24 cellular contexts compared by ENCODE assay signal in genomic region chr12:111926631-111927030, GRCh38.
DNase-seq lines count a peak whose midpoint lies in the region; ATAC-seq and TF ChIP-seq lines count a peak whose summit lies in the region.
"Had no signal": no experiment of that assay in that cellular context is flagged by ENCODE, and none has a peak within 500 bp of the region (broad histone marks: within the 10 kb centered on the region; RNA-seq: fewer than 3 reads in every experiment).

No MANE protein-coding gene starts in this region.

- H4K8ac ChIP-seq in trophoblast cell (ENCODE audit: low read depth, low read length): no peak overlapping the region

- WGBS in trophoblast cell (ENCODE audit: extremely low coverage, insufficient coverage, insufficient read length): no CpG with 5 or more reads among the region's 2 CpGs

- H3K23ac ChIP-seq in trophoblast cell (ENCODE audit: low read length): no peak overlapping the region

- H4K20me1 ChIP-seq in KMS-11 (ENCODE audit: insufficient read depth): no peaks in the 10 kb centered on the region
- H4K20me1 ChIP-seq in MM.1S (ENCODE audit: insufficient read depth, low read length): no peaks in the 10 kb centered on the region
- H4K20me1 ChIP-seq: BLaER1 had no signal

- H3K9me3 ChIP-seq in trophoblast cell (ENCODE audit: insufficient read depth, low read depth, low read length) (no peaks in the 10 kb centered on the region), MM.1S (replicated peaks; ENCODE audit: insufficient read depth, low read length) (no peaks in the 10 kb centered on the region)
- H3K9me3 ChIP-seq: BE2C, BLaER1 had no signal

- peak overlapping the region; percentile 33 for H3K27ac Mint-ChIP-seq in central memory CD8-positive, alpha-beta T cell (ENCODE audit: low read depth)
- H3K27ac Mint-ChIP-seq: CD14-positive monocyte; CD4-positive, CD25-positive, alpha-beta regulatory T cell had no signal

- H2AFZ ChIP-seq in KMS-11 (ENCODE audit: low read depth): no peak overlapping the region
- H2AFZ ChIP-seq in trophoblast cell (ENCODE audit: insufficient read depth, low read length, poor library complexity): no peak overlapping the region
- no peak overlapping the region for H2AFZ ChIP-seq in MM.1S (ENCODE audit: low read length)

- no peaks in the 10 kb centered on the region for H3K27me3 ChIP-seq in KMS-11 (ENCODE audit: insufficient read depth, low read depth)
- H3K27me3 ChIP-seq in trophoblast cell (ENCODE audit: insufficient read depth, low read length): no peaks in the 10 kb centered on the region
- H3K27me3 ChIP-seq in MM.1S (replicated peaks; ENCODE audit: insufficient read depth, low read length): no peaks in the 10 kb centered on the region
- H3K27me3 ChIP-seq: BE2C, BLaER1 had no signal

- no peak overlapping the region for H2BK120ac ChIP-seq in trophoblast cell (ENCODE audit: insufficient read depth, low read length, poor library complexity)

- H3K9me3 Mint-ChIP-seq in central memory CD8-positive, alpha-beta T cell: no peaks in the 10 kb centered on the region
- H3K9me3 Mint-ChIP-seq: CD4-positive, CD25-positive, alpha-beta regulatory T cell; CD8-positive, alpha-beta memory T cell had no signal

- TF ChIP-seq CTCF in KMS-11 (conservative IDR thresholded peaks at IDR 0.05; ENCODE audit: low read depth, low read length): no peak
- no peak for TF ChIP-seq CTCF in MM.1S (IDR thresholded peaks at IDR 0.05; ENCODE audit: low read length)

- no peaks in the 10 kb centered on the region for H3K27me3 Mint-ChIP-seq in central memory CD8-positive, alpha-beta T cell
- H3K27me3 Mint-ChIP-seq: CD4-positive, alpha-beta memory T cell; CD4-positive, CD25-positive, alpha-beta regulatory T cell; CD8-positive, alpha-beta memory T cell had no signal

- H2BK5ac ChIP-seq in trophoblast cell (ENCODE audit: low read depth, low read length, poor library complexity): no peak overlapping the region

- H3K4ac ChIP-seq in trophoblast cell (ENCODE audit: low read depth, low read length): no peak overlapping the region

- H3K9ac ChIP-seq in KMS-11 (no peak overlapping the region), trophoblast cell (ENCODE audit: low read length) (no peak overlapping the region), MM.1S (ENCODE audit: low read length) (no peak overlapping the region)
- H3K9ac ChIP-seq: BLaER1 had no signal

- H3K4me3 Mint-ChIP-seq in central memory CD8-positive, alpha-beta T cell: no peak overlapping the region
- H3K4me3 Mint-ChIP-seq: CD14-positive monocyte; CD4-positive, alpha-beta memory T cell; CD4-positive, CD25-positive, alpha-beta regulatory T cell; CD8-positive, alpha-beta memory T cell had no signal

- H2AK5ac ChIP-seq in trophoblast cell (ENCODE audit: low read length): no peak overlapping the region

- peak overlapping the region; percentile 77; the same call in 1 of the 2 replicates for H3K27ac ChIP-seq in KMS-11
- no peak overlapping the region for H3K27ac ChIP-seq in trophoblast cell (ENCODE audit: low read depth, low read length)
- H3K27ac ChIP-seq in MM.1S (ENCODE audit: low read length): no peak overlapping the region
- H3K27ac ChIP-seq: BLaER1 had no signal

- no peak overlapping the region for H3K18ac ChIP-seq in trophoblast cell (ENCODE audit: low read length)

- H4K12ac ChIP-seq in trophoblast cell (ENCODE audit: low read depth, low read length): no peak overlapping the region

- ATAC-seq in central memory CD8-positive, alpha-beta T cell (replicated peaks; ENCODE audit: extremely low read depth, poor library complexity, severe bottlenecking): no peak
- no peak for ATAC-seq in GM18519 (IDR thresholded peaks at IDR 0.05; ENCODE audit: low FRiP score, unreplicated experiment)
- ATAC-seq: GM12878 had no signal

- H3K4me1 Mint-ChIP-seq in central memory CD8-positive, alpha-beta T cell: no peaks in the 10 kb centered on the region
- H3K4me1 Mint-ChIP-seq: CD14-positive monocyte; CD8-positive, alpha-beta memory T cell had no signal

- no peaks in the 10 kb centered on the region for H3F3A ChIP-seq in MM.1S (ENCODE audit: insufficient read depth, low read length)

- H3K36me3 Mint-ChIP-seq in central memory CD8-positive, alpha-beta T cell (ENCODE audit: insufficient read depth): peaks cover 5% of the 10 kb centered on the region
- H3K36me3 Mint-ChIP-seq: CD14-positive monocyte had no signal

- no peak overlapping the region for H3K4me3 ChIP-seq in KMS-11 (IDR thresholded peaks at IDR 0.05; ENCODE audit: insufficient read depth, low read depth, low read length)
- H3K4me3 ChIP-seq in trophoblast cell (ENCODE audit: low read depth, low read length): no peak overlapping the region
- H3K4me3 ChIP-seq in MM.1S (ENCODE audit: low read length): no peak overlapping the region
- H3K4me3 ChIP-seq: BLaER1, GM12878 had no signal

- peaks cover 31% of the 10 kb centered on the region for H3K4me1 ChIP-seq in KMS-11 (ENCODE audit: low read depth, poor library complexity, severe bottlenecking)
- H3K4me1 ChIP-seq in trophoblast cell (ENCODE audit: control insufficient read depth in 1 of 2, insufficient read depth in 2 of 2, low read length in 2 of 2): no peaks in the 10 kb centered on the region
- H3K4me1 ChIP-seq in MM.1S (ENCODE audit: low read length): no peaks in the 10 kb centered on the region
- H3K4me1 ChIP-seq: BE2C had no signal

- no peaks in the 10 kb centered on the region for H3K79me2 ChIP-seq in KMS-11 (ENCODE audit: insufficient read depth, low read depth)
- H3K79me2 ChIP-seq in trophoblast cell (ENCODE audit: control insufficient read depth, insufficient read depth, low read length, poor library complexity): no peaks in the 10 kb centered on the region
- no peaks in the 10 kb centered on the region for H3K79me2 ChIP-seq in MM.1S (ENCODE audit: low read length)

- DNase-seq in central memory CD8-positive, alpha-beta T cell (ENCODE audit: low spot score in 2 of 2): no peak
- DNase-seq in left kidney (ENCODE audit: low read depth, low spot score) (peak; percentile 7), trophoblast cell (peak; percentile 88 to 97), MM.1S (no peak), NCI-H82 treated with DMSO at 0.1 percent for 48 hours (lab: John Stamatoyannopoulos, UW; ENCODE audit: unreplicated experiment) (no peak)
- DNase-seq: 8988T; ACHN; BE2C; C1 segment of cervical spinal cord; CD4-positive, alpha-beta memory T cell; CD4-positive, CD25-positive, alpha-beta regulatory T cell; CD8-positive, alpha-beta memory T cell; COR-L47; DMS 273 treated with DMSO at 0.1 percent for 48 hours; DMS153; DMS79; DND-41; EL; GDM1 had no signal

- no peak overlapping the region for H3K14ac ChIP-seq in trophoblast cell (ENCODE audit: low read length)

- H4K91ac ChIP-seq in trophoblast cell (ENCODE audit: low read depth, low read length): no peak overlapping the region

- no peaks in the 10 kb centered on the region for H3K36me3 ChIP-seq in KMS-11 (ENCODE audit: insufficient read depth)
- H3K36me3 ChIP-seq in trophoblast cell (ENCODE audit: control insufficient read depth in 1 of 2, insufficient read depth in 2 of 2, low read length in 2 of 2): no peaks in the 10 kb centered on the region
- H3K36me3 ChIP-seq in MM.1S (replicated peaks; ENCODE audit: insufficient read depth, low read length): no peaks in the 10 kb centered on the region
- H3K36me3 ChIP-seq: BE2C, BLaER1 had no signal

- no peaks in the 10 kb centered on the region for H3K9me2 ChIP-seq in MM.1S (replicated peaks; ENCODE audit: insufficient read depth, low read length)

- H3K4me2 ChIP-seq in KMS-11: peak overlapping the region; percentile 60; the same call in 1 of the 2 replicates
- no peak overlapping the region for H3K4me2 ChIP-seq in trophoblast cell (ENCODE audit: low read length)
- H3K4me2 ChIP-seq in MM.1S (ENCODE audit: low read depth, low read length): no peak overlapping the region
- H3K4me2 ChIP-seq: BLaER1 had no signal

- no peak overlapping the region for H2BK12ac ChIP-seq in trophoblast cell (ENCODE audit: low read length)

- no peaks in the 10 kb centered on the region for H3K79me1 ChIP-seq in trophoblast cell (ENCODE audit: low read length)

Comparison
In these comparisons a context has a peak if more than half of its experiments do, and no peak if none do; other contexts are left out.
1. DNase-seq: peak in left kidney (single experiment) and trophoblast cell (2 of 2); none in central memory CD8-positive, alpha-beta T cell (0 of 2), MM.1S (single experiment) and NCI-H82 treated with DMSO at 0.1 percent for 48 hours (single experiment).